In the genomic region with DNA sequence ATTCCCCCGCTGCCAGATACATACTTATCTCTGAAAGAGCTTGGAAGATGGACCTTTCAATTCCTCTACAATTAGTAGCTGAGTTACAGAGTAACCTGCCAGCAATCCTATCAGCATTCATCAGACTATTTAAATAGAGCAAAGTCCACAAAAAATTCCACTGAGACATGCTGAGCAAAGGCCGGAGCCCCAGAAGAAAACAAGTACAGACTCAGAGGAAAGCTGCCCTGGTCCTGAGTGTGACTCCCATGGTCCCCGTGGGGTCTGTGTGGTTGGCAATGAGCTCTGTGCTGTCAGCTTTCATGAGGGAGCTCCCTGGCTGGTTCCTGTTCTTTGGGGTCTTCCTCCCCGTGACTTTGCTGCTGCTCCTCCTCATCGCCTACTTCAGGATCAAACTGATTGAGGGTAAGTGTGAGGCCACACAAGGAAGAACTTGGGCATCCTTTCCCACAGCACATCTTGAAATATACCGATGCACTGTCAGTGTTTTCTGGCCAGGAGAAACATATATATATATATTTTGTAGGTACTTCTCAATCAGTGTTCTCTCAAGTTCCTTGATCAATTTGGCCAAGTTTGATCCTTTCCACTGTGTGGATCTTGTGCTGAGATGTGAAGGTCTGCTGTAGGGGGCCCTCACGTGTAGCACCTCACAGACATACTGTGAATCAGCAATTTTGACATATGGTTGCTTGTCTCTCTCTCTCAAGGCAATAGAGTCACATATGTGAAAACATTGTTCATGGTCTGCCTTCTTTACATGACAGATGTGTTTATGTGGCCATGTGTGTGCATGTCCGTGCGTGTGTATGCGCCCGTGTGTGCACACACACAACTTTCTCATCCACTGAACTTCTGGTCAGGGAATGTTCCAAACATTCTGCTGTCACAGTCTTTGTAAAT, we compare ENCODE assay signal across 19 cellular contexts. TPM values are rescaled to one million over a fixed set of nuclear protein-coding genes. Genes with fewer than 3 reads are reported as not detected.
"Had no signal": no experiment of that assay in that cellular context is flagged by ENCODE, and none has a peak within 500 bp of the region (broad histone marks: within the 10 kb centered on the region; RNA-seq: fewer than 3 reads in every experiment).

Gene SMLR1, plus strand, starts transcription at position 160 of the 903 bp plus-strand sequence. Its CDS starts 8 bp downstream, at position 168.

- H3K4me3 ChIP-seq: right atrium auricular region had no signal

- H3K79me2 ChIP-seq: parathyroid adenoma had no signal

- H2AFZ ChIP-seq: parathyroid adenoma had no signal

- H3K27me3 ChIP-seq: right atrium auricular region had no signal

- H3K9me3 ChIP-seq: right atrium auricular region had no signal

- ATAC-seq: activated CD4-positive, alpha-beta T cell treated with anti-CD3 and anti-CD28 coated beads for 36 hours; esophagus mucosa; left ventricle myocardium superior; T-cell had no signal

- H3K27ac ChIP-seq: parathyroid adenoma, right atrium auricular region, VCaP had no signal

- FAIRE-seq: islet of Langerhans had no signal

- H3K9ac ChIP-seq: parathyroid adenoma had no signal

- H3K4me1 ChIP-seq: parathyroid adenoma, right atrium auricular region had no signal

- DNase-seq: activated CD4-positive, alpha-beta memory T cell treated with anti-CD3 and anti-CD28 coated beads, Interleukin-2, amount 10 ng/mL, durations not matched to agents 7 days and 5 days; activated CD4-positive, alpha-beta T cell treated with anti-CD3 and anti-CD28 coated beads for 36 hours; activated gamma-delta T cell; activated T-cell treated with anti-CD3 and anti-CD28 coated beads, Interleukin-2, amount 50 U/mL, for 48 hours; dermis blood vessel endothelial cell; foreskin fibroblast; head of caudate nucleus; left ventricle myocardium superior; T-cell had no signal

- H3K36me3 ChIP-seq: right atrium auricular region had no signal

RNA-seq across cellular contexts. Expression of gene SMLR1, which starts in this region (rescaled TPM):
- total RNA-seq: activated CD4-positive, alpha-beta memory T cell treated with anti-CD3 and anti-CD28 coated beads, Interleukin-2, amount 10 ng/mL, durations not matched to agents 7 days and 5 days; activated CD4-positive, alpha-beta T cell treated with anti-CD3 and anti-CD28 coated beads for 36 hours; cerebellum; dermis blood vessel endothelial cell; esophagus mucosa; left ventricle myocardium superior; mesenteric fat pad; myocyte; right atrium auricular region; T-cell; temporal lobe; ureter had no signal
